ENCODE assay signal across 36 cellular contexts in the genomic region with DNA sequence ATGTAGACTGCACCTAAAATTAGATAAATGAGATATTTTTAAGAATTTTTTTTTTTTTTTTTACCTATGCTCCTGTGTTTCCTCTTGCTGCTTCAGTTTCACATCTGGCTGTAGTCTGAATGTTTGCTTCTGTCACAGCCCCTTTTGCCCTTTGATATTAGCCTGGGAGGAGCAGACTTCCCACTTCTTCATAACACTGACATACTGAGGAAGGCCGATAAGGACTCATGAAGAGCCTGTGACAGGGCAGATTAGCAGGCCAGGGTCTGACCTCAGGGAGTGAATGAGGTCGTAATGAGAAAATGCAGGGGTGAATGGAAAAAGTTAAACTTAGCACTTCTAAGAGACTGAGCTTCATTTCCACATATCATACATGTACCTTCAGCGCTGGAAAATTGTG. TPM values are rescaled to one million over a fixed set of nuclear protein-coding genes. Genes with fewer than 3 reads are reported as not detected.
A peak's percentile ranks its signal among the peaks of the same experiment; 100 is the strongest.
DNase-seq lines count a peak whose midpoint lies in the region; ATAC-seq, FAIRE-seq and TF ChIP-seq lines count a peak whose summit lies in the region.
"Had no signal": no experiment of that assay in that cellular context is flagged by ENCODE, and none has a peak within 500 bp of the region (broad histone marks: within the 10 kb centered on the region; RNA-seq: fewer than 3 reads in every experiment).

A gene (minus strand): TSS at position 117 of the 400 bp plus-strand sequence. CDS start 2,757 bp downstream, outside the sequence.

- H3K4me2 ChIP-seq in K562 (ENCODE audit: insufficient read depth, low read length), result peak within 1 kb of the TSS; percentile 49

- CTCF ChIA-PET in activated CD8-positive, alpha-beta T cell treated with anti-CD3 and anti-CD28 coated beads for 36 hours (lab: Charles Lee), result interaction anchor here (0.9 to 1.1 kb wide), 3 partner anchors 9 to 19 kb away, joined by 3 read pairs; no protein-coding TSS in a partner anchor
- CTCF ChIA-PET in activated CD8-positive, alpha-beta T cell treated with anti-CD3 and anti-CD28 coated beads, Interleukin-2, amount 10 ng/mL, durations not matched to agents 7 days and 5 days (lab: Charles Lee), result no interaction called here
- CTCF ChIA-PET in K562 (lab: Yijun Ruan, JAX; ENCODE audit: low intra/inter-chr PET ratio), result interaction anchor here (0.6 to 0.7 kb wide), 2 partner anchors 56 to 208 kb away, joined by 4 to 7 read pairs; no protein-coding TSS in a partner anchor

- H3K4me1 ChIP-seq in K562 (replicated peaks in 1 of 2; ENCODE audit: control insufficient read depth in 2 of 2, insufficient read depth in 2 of 2, low read length in 2 of 2), result peaks cover 11 to 45% of the 10 kb centered on the region in 2 experiments
- peaks cover 4% of the 10 kb centered on the region for H3K4me1 ChIP-seq in mesodermal cell (ENCODE audit: control insufficient read depth, insufficient read depth, low read length, poor library complexity, severe bottlenecking)
- H3K4me1 ChIP-seq in breast epithelium, result no peaks in the 10 kb centered on the region
- H3K4me1 ChIP-seq: ascending aorta had no signal

- H3K9me1 ChIP-seq in K562 (ENCODE audit: control insufficient read depth, insufficient read depth, low read length), result no peaks in the 10 kb centered on the region

- peak within 1 kb of the TSS; percentile 20 for H2AFZ ChIP-seq in K562 (ENCODE audit: low read depth, low read length)

- H3K36me3 ChIP-seq in K562 (ENCODE audit: control insufficient read depth, insufficient read depth, low read length), result no peaks in the 10 kb centered on the region; the same call in 2 of the 3 replicates
- H3K36me3 ChIP-seq in mesodermal cell (ENCODE audit: control insufficient read depth, insufficient read depth, low read length), result no peaks in the 10 kb centered on the region
- H3K36me3 ChIP-seq in breast epithelium, result no peaks in the 10 kb centered on the region
- H3K36me3 ChIP-seq: ascending aorta, heart right ventricle had no signal

- peak; percentile 99 for TF ChIP-seq EP300 in K562 (IDR thresholded peaks at IDR 0.05; ENCODE audit: low read length)

- H3K27me3 ChIP-seq in K562 (ENCODE audit: control insufficient read depth in 2 of 2, insufficient read depth in 2 of 2, low read length in 2 of 2) (no peaks in the 10 kb centered on the region), breast epithelium (no peaks in the 10 kb centered on the region)
- H3K27me3 ChIP-seq: ascending aorta had no signal

- peak; percentile 78 for ATAC-seq in activated CD8-positive, alpha-beta T cell treated with anti-CD3 and anti-CD28 coated beads for 36 hours
- ATAC-seq in activated CD8-positive, alpha-beta T cell treated with anti-CD3 and anti-CD28 coated beads, Interleukin-2, amount 10 ng/mL, durations not matched to agents 7 days and 5 days, result no peak
- ATAC-seq in K562, result peak; percentile 84
- no peak for ATAC-seq in GM18873 (IDR thresholded peaks at IDR 0.05; ENCODE audit: low FRiP score, unreplicated experiment)
- ATAC-seq: heart right ventricle; left lobe of liver; naive thymus-derived CD4-positive, alpha-beta T cell; WTC11 had no signal

- H3K9ac ChIP-seq in K562 (ENCODE audit: insufficient read depth in 1 of 2, low read depth in 2 of 2, low read length in 2 of 2), result peak within 1 kb of the TSS; percentile 55 to 80

- intact Hi-C loops in activated CD8-positive, alpha-beta T cell treated with anti-CD3 and anti-CD28 coated beads for 36 hours (cut with micrococcal nuclease), result no loop called here
- intact Hi-C loops in K562 (cut with micrococcal nuclease), result loop anchor here (2.0 kb wide), 1 partner anchor 28 kb away; no protein-coding TSS in a partner anchor
- intact Hi-C loops in breast epithelium (cut with DNase I; ENCODE audit: low total_unique reads), result no loop called here

- no peaks in the 10 kb centered on the region for H3K27me3 Mint-ChIP-seq in activated CD8-positive, alpha-beta T cell treated with anti-CD3 and anti-CD28 coated beads for 36 hours
- peaks cover 43% of the 10 kb centered on the region for H3K27me3 Mint-ChIP-seq in activated CD8-positive, alpha-beta T cell treated with anti-CD3 and anti-CD28 coated beads, Interleukin-2, amount 10 ng/mL, durations not matched to agents 7 days and 5 days (ENCODE audit: low read depth)

- BruUV-seq in K562 (replicated peaks; lab: Mats Ljungman, UMichigan), result no TSS peak

- no peaks in the 10 kb centered on the region for H3K9me3 Mint-ChIP-seq in activated CD8-positive, alpha-beta T cell treated with anti-CD3 and anti-CD28 coated beads for 36 hours
- H3K9me3 Mint-ChIP-seq in activated CD8-positive, alpha-beta T cell treated with anti-CD3 and anti-CD28 coated beads, Interleukin-2, amount 10 ng/mL, durations not matched to agents 7 days and 5 days (ENCODE audit: insufficient read depth), result no peaks in the 10 kb centered on the region
- H3K9me3 Mint-ChIP-seq: activated CD4-positive, alpha-beta memory T cell treated with anti-CD3 and anti-CD28 coated beads for 36 hours; mesothelial cell of epicardium; WTC11 had no signal

- H3K4me3 ChIP-seq in K562 (peak within 1 kb of the TSS; percentile 15; the same call in 1 of the 2 replicates), mesodermal cell (ENCODE audit: extremely low read depth, insufficient read depth, low read length, poor library complexity, severe bottlenecking) (no peak within 1 kb of the TSS), breast epithelium (no peak within 1 kb of the TSS)
- H3K4me3 ChIP-seq: ascending aorta, heart right ventricle, SK-N-MC had no signal

- POLR2A ChIA-PET in activated CD8-positive, alpha-beta T cell treated with anti-CD3 and anti-CD28 coated beads for 36 hours (lab: Charles Lee), result no interaction called here
- POLR2A ChIA-PET in activated CD8-positive, alpha-beta T cell treated with anti-CD3 and anti-CD28 coated beads, Interleukin-2, amount 10 ng/mL, durations not matched to agents 7 days and 5 days (lab: Charles Lee), result interaction anchor here (1.5 kb wide), 1 partner anchor 18 kb away, joined by 4 read pairs; a partner anchor contains a TSS
- POLR2A ChIA-PET in K562 (lab: Yijun Ruan, JAX), result interaction anchor here (0.6 to 3.0 kb wide), 14 partner anchors 9 to 442 kb away, joined by 3 to 22 read pairs (median 4); a partner anchor contains a TSS

- WGBS in K562 (ENCODE audit: insufficient coverage, low coverage, missing lambda C conversion rate), result 0% methylated on average over 3 of the region's 3 CpGs
- WGBS in mesodermal cell (ENCODE audit: insufficient coverage in 2 of 2), 2 experiments, result no CpG with 5 or more reads among the region's 3 CpGs

- peak within 1 kb of the TSS; percentile 68 for H3K27ac ChIP-seq in K562 (ENCODE audit: extremely low read depth, low read depth, low read length)
- H3K27ac ChIP-seq in mesodermal cell (ENCODE audit: low read depth, low read length, severe bottlenecking), result peak within 1 kb of the TSS; percentile 57
- no peak within 1 kb of the TSS for H3K27ac ChIP-seq in breast epithelium
- H3K27ac ChIP-seq: ascending aorta, heart right ventricle, SK-N-MC had no signal

- no peaks in the 10 kb centered on the region for H3K36me3 Mint-ChIP-seq in activated CD8-positive, alpha-beta T cell treated with anti-CD3 and anti-CD28 coated beads for 36 hours (ENCODE audit: low read depth)
- H3K36me3 Mint-ChIP-seq in activated CD8-positive, alpha-beta T cell treated with anti-CD3 and anti-CD28 coated beads, Interleukin-2, amount 10 ng/mL, durations not matched to agents 7 days and 5 days (ENCODE audit: low read depth), result no peaks in the 10 kb centered on the region
- H3K36me3 Mint-ChIP-seq: activated CD4-positive, alpha-beta memory T cell treated with anti-CD3 and anti-CD28 coated beads for 36 hours; mesothelial cell of epicardium; naive thymus-derived CD4-positive, alpha-beta T cell; WTC11 had no signal

- TF ChIP-seq POLR2A in K562 (conservative IDR thresholded peaks at IDR 0.05) (peak; percentile 67), breast epithelium (IDR thresholded peaks at IDR 0.05) (no peak)

- H4K20me1 ChIP-seq in K562 (replicated peaks; ENCODE audit: control insufficient read depth, insufficient read depth, low read length), result no peaks in the 10 kb centered on the region

- H3K79me2 ChIP-seq in K562 (ENCODE audit: control insufficient read depth, insufficient read depth, low read length), result peaks cover 4% of the 10 kb centered on the region; the same call in 1 of the 3 replicates

- in situ Hi-C loops in K562 (cut with MboI), result no loop called here

- peaks cover 4% of the 10 kb centered on the region for H3K4me1 Mint-ChIP-seq in activated CD8-positive, alpha-beta T cell treated with anti-CD3 and anti-CD28 coated beads for 36 hours (ENCODE audit: low read depth)
- no peaks in the 10 kb centered on the region for H3K4me1 Mint-ChIP-seq in activated CD8-positive, alpha-beta T cell treated with anti-CD3 and anti-CD28 coated beads, Interleukin-2, amount 10 ng/mL, durations not matched to agents 7 days and 5 days (ENCODE audit: low read depth)
- H3K4me1 Mint-ChIP-seq: mesothelial cell of epicardium, WTC11 had no signal

- no peak for TF ChIP-seq RAD21 in K562 (CRISPR knock-in tag; conservative IDR thresholded peaks at IDR 0.05 in 1 of 2, IDR thresholded peaks at IDR 0.05 in 1 of 2)

- no peaks in the 10 kb centered on the region for H3K9me3 ChIP-seq in K562 (replicated peaks; ENCODE audit: control insufficient read depth, insufficient read depth, low read depth, low read length)
- no peaks in the 10 kb centered on the region for H3K9me3 ChIP-seq in mesodermal cell (ENCODE audit: control insufficient read depth, low read length)
- no peaks in the 10 kb centered on the region for H3K9me3 ChIP-seq in breast epithelium
- H3K9me3 ChIP-seq: ascending aorta, heart right ventricle had no signal

- no peak within 1 kb of the TSS for H3K4me3 Mint-ChIP-seq in activated CD8-positive, alpha-beta T cell treated with anti-CD3 and anti-CD28 coated beads for 36 hours
- no peak within 1 kb of the TSS for H3K4me3 Mint-ChIP-seq in activated CD8-positive, alpha-beta T cell treated with anti-CD3 and anti-CD28 coated beads, Interleukin-2, amount 10 ng/mL, durations not matched to agents 7 days and 5 days
- H3K4me3 Mint-ChIP-seq: activated CD4-positive, alpha-beta memory T cell treated with anti-CD3 and anti-CD28 coated beads for 36 hours; mesothelial cell of epicardium; naive thymus-derived CD4-positive, alpha-beta T cell; WTC11 had no signal

- no peak for TF ChIP-seq CTCF in activated CD8-positive, alpha-beta T cell treated with anti-CD3 and anti-CD28 coated beads for 36 hours (IDR thresholded peaks at IDR 0.05)
- TF ChIP-seq CTCF in K562 (IDR thresholded peaks at IDR 0.05 in 2 of 3, conservative IDR thresholded peaks at IDR 0.05 in 1 of 3; ENCODE audit: insufficient read depth in 2 of 3, low read depth in 1 of 3, low read length in 3 of 3), result no peak
- no peak for TF ChIP-seq CTCF in breast epithelium (IDR thresholded peaks at IDR 0.05)

- peak; percentile 37 for DNase-seq in activated CD8-positive, alpha-beta T cell treated with anti-CD3 and anti-CD28 coated beads for 36 hours
- no peak for DNase-seq in activated CD8-positive, alpha-beta T cell treated with anti-CD3 and anti-CD28 coated beads, Interleukin-2, amount 10 ng/mL, durations not matched to agents 7 days and 5 days
- peak; percentile 99 for DNase-seq in OCI-M1 (lab: John Stamatoyannopoulos, UW)
- peak; percentile 88 to 98 (median 92) for DNase-seq in K562 (ENCODE audit: extremely low read depth in 1 of 4, low spot score in 3 of 4)
- DNase-seq in activated effector memory CD4-positive, alpha-beta T cell treated with anti-CD3 and anti-CD28 coated beads, Interleukin-2, amount 50 U/mL, for 16 hours, result no peak
- no peak for DNase-seq in breast epithelium (ENCODE audit: low spot score in 2 of 2)
- DNase-seq: activated CD4-positive, alpha-beta memory T cell treated with anti-CD3 and anti-CD28 coated beads for 36 hours; activated naive CD4-positive, alpha-beta T cell treated with anti-CD3 and anti-CD28 coated beads, Interleukin-2, amount 50 U/mL, for 16 hours; AML-193; cerebellar nuclear complex; DMS53; effector CD4-positive, alpha-beta T cell; foreskin fibroblast; heart right ventricle; naive thymus-derived CD4-positive, alpha-beta T cell; NCI-H1092 treated with DMSO at 0.1 percent for 48 hours; NCI-H2029; NCI-H2227 treated with DMSO at 0.1 percent for 48 hours; NCI-H69; nucleus accumbens; RPMI8226; stimulated activated CD8-positive, alpha-beta memory T cell treated with anti-CD3 and anti-CD28 coated beads, Interleukin-4, amount 100 ng/mL, for 48 hours; substantia nigra; T-helper 2 cell had no signal

- FAIRE-seq in K562 (lab: Jason Lieb, UNC), result peak; percentile 99

- peak within 1 kb of the TSS; percentile 78 for H3K27ac Mint-ChIP-seq in activated CD8-positive, alpha-beta T cell treated with anti-CD3 and anti-CD28 coated beads for 36 hours
- no peak within 1 kb of the TSS for H3K27ac Mint-ChIP-seq in activated CD8-positive, alpha-beta T cell treated with anti-CD3 and anti-CD28 coated beads, Interleukin-2, amount 10 ng/mL, durations not matched to agents 7 days and 5 days
- H3K27ac Mint-ChIP-seq: activated CD4-positive, alpha-beta memory T cell treated with anti-CD3 and anti-CD28 coated beads for 36 hours; mesothelial cell of epicardium; naive thymus-derived CD4-positive, alpha-beta T cell; WTC11 had no signal

RNA-seq across cellular contexts. Expression of the gene that starts here (rescaled TPM):
- total RNA-seq in activated CD8-positive, alpha-beta T cell treated with anti-CD3 and anti-CD28 coated beads for 36 hours, result under 1 TPM in 1 of 2 experiments, not detected in 1; 0.11 TPM
- not detected for total RNA-seq in activated CD8-positive, alpha-beta T cell treated with anti-CD3 and anti-CD28 coated beads, Interleukin-2, amount 10 ng/mL, durations not matched to agents 7 days and 5 days
- total RNA-seq in K562 (2011; cell fraction: chromatin; rRNA removed; ENCODE audit: low replicate concordance), result 4.3 and 10.9 TPM in 2 replicates
- total RNA-seq in K562 (2011; cell fraction: nucleolus; rRNA removed), result 2.5 and 3.9 TPM in 2 replicates
- total RNA-seq in K562 (2011; cell fraction: nucleoplasm; rRNA removed), result 3.5 and 4.9 TPM in 2 replicates
- total RNA-seq in K562 (2014; rRNA removed) (2.7 and 3.0 TPM in 2 replicates), K562 (2014; rRNA removed; fragmentation: Illumina TruSeq; extraction: Trizol) (4.0 and 5.1 TPM in 2 replicates), K562 (2015; rRNA removed; fragmentation: Illumina TruSeq; extraction: Trizol) (1.3 and 1.7 TPM in 2 replicates), K562 (2021) (3.2 and 4.3 TPM in 2 replicates), breast epithelium (not detected)
- polyA plus RNA-seq in K562 (2011; rRNA removed) (1.2 and 3.9 TPM in 2 replicates), K562 (2014; fragmentation: Illumina TruSeq; extraction: Trizol) (3.3 and 3.8 TPM in 2 replicates), K562 (2014; fragmentation: Nextera tagmentation; extraction: Ambion mirVana) (1 to 10 TPM; 1.6 to 3.1 TPM), K562 (2014; rRNA removed) (2.6 and 3.1 TPM in 2 replicates)
- polyA plus RNA-seq in K562 (2011; cell fraction: cytosol; rRNA removed), result 0.65 and 1.0 TPM in 2 replicates
- polyA plus RNA-seq in K562 (2011; cell fraction: nucleus; rRNA removed), result 0.76 and 2.0 TPM in 2 replicates
- polyA plus RNA-seq in K562 (2012), result 0.89 and 1.3 TPM in 2 replicates
- 2.1 and 5.7 TPM in 2 replicates for polyA minus RNA-seq in K562 (2011; rRNA and poly(A)+ RNA removed)
- polyA minus RNA-seq in K562 (2011; cell fraction: cytosol; rRNA and poly(A)+ RNA removed), result 0.46 and 2.2 TPM in 2 replicates
- 1.4 and 1.9 TPM in 2 replicates for polyA minus RNA-seq in K562 (2011; cell fraction: nucleus; rRNA and poly(A)+ RNA removed)
- polyA plus RNA-seq in mesodermal cell (2013, experiment 1 of 2), result not detected
- not detected for polyA plus RNA-seq in mesodermal cell (2013, experiment 2 of 2)
- total RNA-seq: A172; activated CD4-positive, alpha-beta memory T cell treated with anti-CD3 and anti-CD28 coated beads for 36 hours; ascending aorta; H4; mesothelial cell of epicardium; naive thymus-derived CD4-positive, alpha-beta T cell; pulmonary artery endothelial cell; ureter; WTC11 had no signal
- polyA plus RNA-seq: esophagus, heart right ventricle had no signal

Comparison
In these comparisons a context has a peak if more than half of its experiments do, and no peak if none do; other contexts are left out.
1. Peak in DNase-seq and ATAC-seq in activated CD8-positive, alpha-beta T cell treated with anti-CD3 and anti-CD28 coated beads for 36 hours; RNA of the gene not detected or under 1 TPM.
2. DNase-seq: peak in OCI-M1 (single experiment) and K562 (4 of 4); none in activated CD8-positive, alpha-beta T cell treated with anti-CD3 and anti-CD28 coated beads, Interleukin-2, amount 10 ng/mL, durations not matched to agents 7 days and 5 days (single experiment), activated effector memory CD4-positive, alpha-beta T cell treated with anti-CD3 and anti-CD28 coated beads, Interleukin-2, amount 50 U/mL, for 16 hours (single experiment) and breast epithelium (0 of 2).
3. H3K27ac ChIP-seq: peak in K562 (single experiment) and mesodermal cell (single experiment); none in breast epithelium (0 of 2).